ENCODE assay signal across 31 cellular contexts in genomic region chr1:162912061-162912667, GRCh38. TPM values are rescaled to one million over a fixed set of nuclear protein-coding genes. Genes with fewer than 3 reads are reported as not detected.
DNase-seq lines count a peak whose midpoint lies in the region; ATAC-seq, FAIRE-seq and TF ChIP-seq lines count a peak whose summit lies in the region.
"Had no signal": no experiment of that assay in that cellular context is flagged by ENCODE, and none has a peak within 500 bp of the region (broad histone marks: within the 10 kb centered on the region; RNA-seq: fewer than 3 reads in every experiment).

No MANE protein-coding gene starts in this region.

- POLR2A ChIA-PET in PC-3 (lab: Charles Lee; ENCODE audit: unreplicated experiment), result no interaction called here
- POLR2A ChIA-PET in naive thymus-derived CD4-positive, alpha-beta T cell (lab: Charles Lee), result no interaction called here

- H3F3A ChIP-seq in PC-3 (ENCODE audit: low read length, unreplicated experiment), result peaks cover 3% of the 10 kb centered on the region

- BruUV-seq in Calu3 (replicated peaks; lab: Mats Ljungman, UMichigan) (no TSS peak), PC-3 (replicated peaks; lab: Mats Ljungman, UMichigan) (no TSS peak)

- no peaks in the 10 kb centered on the region for H3K27me3 ChIP-seq in PC-3 (ENCODE audit: low read length)
- no peaks in the 10 kb centered on the region for H3K27me3 ChIP-seq in naive thymus-derived CD4-positive, alpha-beta T cell (ENCODE audit: control insufficient read depth in 2 of 2, insufficient read depth in 2 of 2, low read length in 2 of 2)
- H3K27me3 ChIP-seq: heart left ventricle, right atrium auricular region, spleen, transverse colon had no signal

- 0 out of 2 replicates have a peak, but pooled peaks cover 4% of the 10 kb centered on the region for H3K36me3 ChIP-seq in PC-3 (ENCODE audit: low read depth, low read length)
- H3K36me3 ChIP-seq in naive thymus-derived CD4-positive, alpha-beta T cell (ENCODE audit: control insufficient read depth in 2 of 3, insufficient read depth in 3 of 3, low read length in 3 of 3), result no peaks in the 10 kb centered on the region
- H3K36me3 ChIP-seq: heart left ventricle, right atrium auricular region, spleen, transverse colon had no signal

- no peaks in the 10 kb centered on the region for H3K9me2 ChIP-seq in PC-3 (replicated peaks; ENCODE audit: low read length)

- peak overlapping the region; percentile 15; the same call in 1 of the 2 replicates for H3K9ac ChIP-seq in PC-3 (ENCODE audit: low read length)
- H3K9ac ChIP-seq: KMS-11, parathyroid adenoma had no signal

- H3K4me3 Mint-ChIP-seq in Calu3 (ENCODE audit: low read depth, unreplicated experiment), result no peak overlapping the region
- no peak overlapping the region for H3K4me3 Mint-ChIP-seq in naive thymus-derived CD4-positive, alpha-beta T cell
- H3K4me3 Mint-ChIP-seq: activated CD4-positive, alpha-beta memory T cell treated with anti-CD3 and anti-CD28 coated beads, Interleukin-2, amount 10 ng/mL, durations not matched to agents 7 days and 5 days; activated naive CD4-positive, alpha-beta T cell treated with anti-CD3 and anti-CD28 coated beads, Interleukin-2, amount 10 ng/mL, durations not matched to agents 7 days and 5 days; H9 had no signal

- no peak for ATAC-seq in PC-3
- no peak for ATAC-seq in naive thymus-derived CD4-positive, alpha-beta T cell
- ATAC-seq: heart left ventricle, left cardiac atrium, Panc1 had no signal

- H4K20me1 ChIP-seq in PC-3 (ENCODE audit: low read length), result no peaks in the 10 kb centered on the region

- peaks cover 45% of the 10 kb centered on the region for H3K4me1 ChIP-seq in PC-3 (ENCODE audit: insufficient read depth, low read length)
- no peaks in the 10 kb centered on the region for H3K4me1 ChIP-seq in naive thymus-derived CD4-positive, alpha-beta T cell (ENCODE audit: control insufficient read depth in 2 of 2, insufficient read depth in 2 of 2, low read length in 2 of 2)
- H3K4me1 ChIP-seq: heart left ventricle, parathyroid adenoma, right atrium auricular region, spleen, transverse colon had no signal

- H3K27ac Mint-ChIP-seq in Calu3 (ENCODE audit: unreplicated experiment), result peak overlapping the region; percentile 60
- H3K27ac Mint-ChIP-seq in naive thymus-derived CD4-positive, alpha-beta T cell, result no peak overlapping the region
- H3K27ac Mint-ChIP-seq: activated CD4-positive, alpha-beta memory T cell treated with anti-CD3 and anti-CD28 coated beads, Interleukin-2, amount 10 ng/mL, durations not matched to agents 7 days and 5 days; activated naive CD4-positive, alpha-beta T cell treated with anti-CD3 and anti-CD28 coated beads, Interleukin-2, amount 10 ng/mL, durations not matched to agents 7 days and 5 days; H9 had no signal

- intact Hi-C loops in Calu3 (cut with micrococcal nuclease; ENCODE audit: unreplicated experiment), result no loop called here
- intact Hi-C loops in PC-3 (cut with micrococcal nuclease), result no loop called here
- intact Hi-C loops in naive thymus-derived CD4-positive, alpha-beta T cell (cut with micrococcal nuclease), result no loop called here

- CTCF ChIA-PET in Calu3 (lab: Charles Lee), result no interaction called here
- CTCF ChIA-PET in PC-3 (lab: Charles Lee), result no interaction called here
- CTCF ChIA-PET in naive thymus-derived CD4-positive, alpha-beta T cell (lab: Charles Lee), result no interaction called here

- no peak for TF ChIP-seq CTCF in Calu3 (IDR thresholded peaks at IDR 0.05; ENCODE audit: unreplicated experiment)
- TF ChIP-seq CTCF in PC-3 (conservative IDR thresholded peaks at IDR 0.05; ENCODE audit: low read depth, low read length), result no peak
- TF ChIP-seq CTCF in fibroblast of mammary gland (conservative IDR thresholded peaks at IDR 0.05; ENCODE audit: control insufficient read depth, insufficient read depth, low read depth, low read length), result no peak

- H3K79me2 ChIP-seq in PC-3 (ENCODE audit: low read length), result no peaks in the 10 kb centered on the region
- H3K79me2 ChIP-seq: parathyroid adenoma had no signal

- peak overlapping the region; percentile 86 for H3K27ac ChIP-seq in PC-3 (ENCODE audit: low read length)
- no peak overlapping the region for H3K27ac ChIP-seq in naive thymus-derived CD4-positive, alpha-beta T cell (ENCODE audit: low read depth, low read length)
- H3K27ac ChIP-seq: C4-2B, heart left ventricle, KMS-11, parathyroid adenoma, right atrium auricular region, spleen, transverse colon had no signal

- peaks cover 55% of the 10 kb centered on the region for H3K4me1 Mint-ChIP-seq in Calu3 (ENCODE audit: low read depth, unreplicated experiment)
- no peaks in the 10 kb centered on the region for H3K4me1 Mint-ChIP-seq in naive thymus-derived CD4-positive, alpha-beta T cell
- H3K4me1 Mint-ChIP-seq: activated CD4-positive, alpha-beta memory T cell treated with anti-CD3 and anti-CD28 coated beads, Interleukin-2, amount 10 ng/mL, durations not matched to agents 7 days and 5 days; activated naive CD4-positive, alpha-beta T cell treated with anti-CD3 and anti-CD28 coated beads, Interleukin-2, amount 10 ng/mL, durations not matched to agents 7 days and 5 days; H9 had no signal

- peak; percentile 37 for FAIRE-seq in A204.1 (lab: Jason Lieb, UNC)
- FAIRE-seq: colon had no signal

- H3K4me2 ChIP-seq in PC-3 (ENCODE audit: low read length), result no peak overlapping the region
- H3K4me2 ChIP-seq: KMS-11 had no signal

- peaks cover 14% of the 10 kb centered on the region for H3K36me3 Mint-ChIP-seq in Calu3 (ENCODE audit: insufficient read depth, unreplicated experiment)
- no peaks in the 10 kb centered on the region for H3K36me3 Mint-ChIP-seq in naive thymus-derived CD4-positive, alpha-beta T cell
- H3K36me3 Mint-ChIP-seq: activated naive CD4-positive, alpha-beta T cell treated with anti-CD3 and anti-CD28 coated beads, Interleukin-2, amount 10 ng/mL, durations not matched to agents 7 days and 5 days had no signal

- H3K4me3 ChIP-seq in PC-3 (ENCODE audit: low read length), result no peak overlapping the region
- no peak overlapping the region for H3K4me3 ChIP-seq in fibroblast of mammary gland (ENCODE audit: control insufficient read depth, low read depth, low read length)
- H3K4me3 ChIP-seq in naive thymus-derived CD4-positive, alpha-beta T cell (ENCODE audit: low read length), result no peak overlapping the region
- H3K4me3 ChIP-seq: heart left ventricle, right atrium auricular region, spleen, transverse colon had no signal

- H3K27me3 Mint-ChIP-seq in Calu3 (ENCODE audit: unreplicated experiment), result no peaks in the 10 kb centered on the region
- peaks cover 0 to 25% (median 16%) of the 10 kb centered on the region in 5 donors for H3K27me3 Mint-ChIP-seq in naive thymus-derived CD4-positive, alpha-beta T cell

- no peak overlapping the region for H2AFZ ChIP-seq in PC-3 (ENCODE audit: low read length)
- H2AFZ ChIP-seq: parathyroid adenoma had no signal

- H3K9me3 ChIP-seq in PC-3 (ENCODE audit: low read length), result peaks cover 4% of the 10 kb centered on the region; the same call in 1 of the 2 replicates
- no peaks in the 10 kb centered on the region for H3K9me3 ChIP-seq in naive thymus-derived CD4-positive, alpha-beta T cell (ENCODE audit: control insufficient read depth in 2 of 3, low read length in 3 of 3)

- DNase-seq in Calu3 (no peak), PC-3 (no peak), fibroblast of mammary gland (ENCODE audit: low read depth) (peak; percentile 16), C1 segment of cervical spinal cord (lab: John Stamatoyannopoulos, UW) (no peak)
- DNase-seq in NK-92 treated with Interleukin-12 subunit alpha and Interleukin-12 subunit beta, amount 100 ng/mL, for 24 hours (lab: John Stamatoyannopoulos, UW), result no peak
- no peak for DNase-seq in naive thymus-derived CD4-positive, alpha-beta T cell
- DNase-seq: activated CD4-positive, alpha-beta memory T cell treated with anti-CD3 and anti-CD28 coated beads, Interleukin-2, amount 10 ng/mL, durations not matched to agents 7 days and 5 days; activated CD4-positive, alpha-beta T cell treated with anti-CD3 and anti-CD28 coated beads for 1 hour; activated CD8-positive, alpha-beta memory T cell treated with anti-CD3 and anti-CD28 coated beads, Interleukin-2, amount 50 U/mL, for 48 hours; activated naive CD4-positive, alpha-beta T cell treated with anti-CD3 and anti-CD28 coated beads, Interleukin-2, amount 10 ng/mL, durations not matched to agents 7 days and 5 days; effector CD4-positive, alpha-beta T cell; erythroblast; foreskin fibroblast; H9; heart left ventricle; left cardiac atrium; NCI-H2171; NCI-H510A treated with DMSO at 0.1 percent for 48 hours; SIG-M5; spleen; stimulated activated CD4-positive, alpha-beta T cell treated with anti-CD3 and anti-CD28 coated beads, Interleukin-4, amount 100 ng/mL, for 1 hour; transverse colon had no signal

- H3K9me3 Mint-ChIP-seq in Calu3 (ENCODE audit: low read depth, unreplicated experiment), result peaks cover 11% of the 10 kb centered on the region
- H3K9me3 Mint-ChIP-seq in naive thymus-derived CD4-positive, alpha-beta T cell, result peaks cover 1 to 22% (median 9%) of the 10 kb centered on the region in 11 donors

RNA-seq across cellular contexts. Expression of gene CCDC190, which starts 51.2 kb away (rescaled TPM):
- not detected in 2 replicates for total RNA-seq in Calu3 (2022)
- total RNA-seq in PC-3 (2014; rRNA removed), result 0.62 TPM in 1 of 2 replicates, not detected in the other
- not detected for total RNA-seq in naive thymus-derived CD4-positive, alpha-beta T cell
- polyA plus RNA-seq in naive thymus-derived CD4-positive, alpha-beta T cell, result not detected
- total RNA-seq: activated CD4-positive, alpha-beta memory T cell treated with anti-CD3 and anti-CD28 coated beads, Interleukin-2, amount 10 ng/mL, durations not matched to agents 7 days and 5 days; H9; spleen; T-helper 1 cell treated with Interleukin-12 subunit alpha and Interleukin-12 subunit beta and Interleukin-4 antibody, amounts not matched to agents 30 ng/mL and 1 ng/mL, for 36 hours; transverse colon had no signal
- polyA plus RNA-seq: neural cell, spleen had no signal
